10 cellular contexts compared by ENCODE assay signal in the genomic region with DNA sequence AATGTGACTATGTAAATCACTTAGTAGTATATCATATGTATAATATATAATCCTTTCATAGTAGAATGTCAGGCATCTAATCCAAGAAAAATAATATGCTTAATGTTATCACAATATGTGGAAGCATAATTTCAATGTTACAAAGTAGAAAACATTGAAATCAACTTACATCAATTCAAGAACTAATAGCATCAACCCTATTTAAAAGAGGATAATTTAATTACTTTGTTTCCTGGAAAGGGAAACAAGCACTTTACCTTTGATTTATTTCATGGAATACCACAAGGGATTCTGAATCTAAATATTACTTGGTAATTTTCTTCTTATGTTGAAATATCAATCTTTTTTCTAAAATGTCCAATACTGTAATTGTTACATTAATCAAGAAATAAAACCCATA.
"Had no signal": no experiment of that assay in that cellular context is flagged by ENCODE, and none has a peak within 500 bp of the region (broad histone marks: within the 10 kb centered on the region; RNA-seq: fewer than 3 reads in every experiment).

No MANE protein-coding gene starts in this region.

- H3K4me3 ChIP-seq: GM23338 had no signal

- H2AFZ ChIP-seq: GM23338 had no signal

- H3K4me2 ChIP-seq: GM23338, KMS-11 had no signal

- DNase-seq: H9, HCEC 1CT, HFFc6, KBM-7 had no signal

- FAIRE-seq: H1, H54, HepG2 had no signal

- H3K27ac ChIP-seq: HL-60, KMS-11 had no signal

- H3K9ac ChIP-seq: KMS-11 had no signal

- ATAC-seq: GM23338, HepG2 had no signal
